ENCODE assay signal across 17 cellular contexts in genomic region chr1:24506706-24507422, GRCh38. TPM values are rescaled to one million over a fixed set of nuclear protein-coding genes. Genes with fewer than 3 reads are reported as not detected.
DNase-seq lines count a peak whose midpoint lies in the region; ATAC-seq, FAIRE-seq and TF ChIP-seq lines count a peak whose summit lies in the region.
"Had no signal": no experiment of that assay in that cellular context is flagged by ENCODE, and none has a peak within 500 bp of the region (broad histone marks: within the 10 kb centered on the region; RNA-seq: fewer than 3 reads in every experiment).

No MANE protein-coding gene starts in this region.

- WGBS in K562 (ENCODE audit: insufficient coverage, low coverage, missing lambda C conversion rate) = 3% methylated on average over 5 of the region's 5 CpGs

- intact Hi-C loops in OCI-LY7 (cut with micrococcal nuclease; ENCODE audit: unreplicated experiment) = no loop called here
- intact Hi-C loops in K562 (cut with micrococcal nuclease) = no loop called here
- intact Hi-C loops in naive thymus-derived CD4-positive, alpha-beta T cell (cut with micrococcal nuclease) = loop anchor here (1.0 to 10.0 kb wide), 9 partner anchors 25 to 882 kb away; partner anchors contain the start of genes CLIC4 (in 1 of the 2), NIPAL3 (in 1 of the 2), PNRC2 (in 1 of the 2) and RSRP1 (in 1 of the 2)

- TF ChIP-seq CTCF in GM23338 (conservative IDR thresholded peaks at IDR 0.05; ENCODE audit: low read depth in 2 of 2) (no peak), OCI-LY7 (conservative IDR thresholded peaks at IDR 0.05; ENCODE audit: low read length) (no peak), K562 (IDR thresholded peaks at IDR 0.05 in 2 of 3, conservative IDR thresholded peaks at IDR 0.05 in 1 of 3; ENCODE audit: insufficient read depth in 2 of 3, low read depth in 1 of 3, low read length in 3 of 3) (no peak)

- no peak overlapping the region for H3K27ac ChIP-seq in GM23338 (ENCODE audit: low read depth)
- H3K27ac ChIP-seq in OCI-LY7 (ENCODE audit: low read depth, low read length, poor library complexity, severe bottlenecking) = peak overlapping the region; percentile 71
- H3K27ac ChIP-seq in K562 (ENCODE audit: extremely low read depth, low read depth, low read length) = no peak overlapping the region
- H3K27ac ChIP-seq in naive thymus-derived CD4-positive, alpha-beta T cell (ENCODE audit: low read depth, low read length) = peak overlapping the region; percentile 99
- H3K27ac ChIP-seq: cardiac muscle cell, sigmoid colon, SJCRH30 had no signal

- CTCF ChIA-PET in OCI-LY7 (lab: Charles Lee; ENCODE audit: unreplicated experiment) = no interaction called here
- CTCF ChIA-PET in K562 (lab: Yijun Ruan, JAX; ENCODE audit: low intra/inter-chr PET ratio) = no interaction called here
- CTCF ChIA-PET in naive thymus-derived CD4-positive, alpha-beta T cell (lab: Charles Lee) = interaction anchor here (0.6 to 3.3 kb wide), 11 partner anchors 17 to 93 kb away, joined by 3 to 23 read pairs (median 5); partner anchors contain the start of genes NIPAL3 and STPG1

- FAIRE-seq in K562 (lab: Jason Lieb, UNC) = no peak

- H3F3A ChIP-seq in GM23338 (replicated peaks; ENCODE audit: low read depth) = 0 out of 2 replicates have a peak, but pooled peaks cover 3% of the 10 kb centered on the region

- H3K27me3 ChIP-seq in GM23338 (ENCODE audit: insufficient read depth) (peaks cover 7% of the 10 kb centered on the region), K562 (ENCODE audit: control insufficient read depth in 2 of 2, insufficient read depth in 2 of 2, low read length in 2 of 2) (peaks cover 54% of the 10 kb centered on the region in 2 experiments)
- H3K27me3 ChIP-seq in naive thymus-derived CD4-positive, alpha-beta T cell (ENCODE audit: control insufficient read depth in 2 of 2, insufficient read depth in 2 of 2, low read length in 2 of 2) = no peaks in the 10 kb centered on the region
- H3K27me3 ChIP-seq: cardiac muscle cell, MG63, sigmoid colon had no signal

- peaks cover 55% of the 10 kb centered on the region for H3K4me1 Mint-ChIP-seq in GM23338
- H3K4me1 Mint-ChIP-seq in naive thymus-derived CD4-positive, alpha-beta T cell = peaks cover 46 to 74% (median 61%) of the 10 kb centered on the region in 7 donors

- peaks cover 9% of the 10 kb centered on the region for H3K27me3 Mint-ChIP-seq in GM23338 (ENCODE audit: insufficient read depth, low read depth, poor library complexity)
- H3K27me3 Mint-ChIP-seq in naive thymus-derived CD4-positive, alpha-beta T cell = peaks cover 0 to 9% (median 0%) of the 10 kb centered on the region in 5 donors

- H3K4me3 ChIP-seq in GM23338 = no peak overlapping the region
- H3K4me3 ChIP-seq in OCI-LY7 (ENCODE audit: low read depth, low read length, poor library complexity, severe bottlenecking) = peak overlapping the region; percentile 47
- no peak overlapping the region for H3K4me3 ChIP-seq in K562
- peak overlapping the region; percentile 60 for H3K4me3 ChIP-seq in naive thymus-derived CD4-positive, alpha-beta T cell (ENCODE audit: low read length)
- H3K4me3 ChIP-seq: cardiac muscle cell, MG63, sigmoid colon, SJCRH30 had no signal

- TF ChIP-seq RAD21 in K562 (CRISPR knock-in tag; conservative IDR thresholded peaks at IDR 0.05 in 1 of 2, IDR thresholded peaks at IDR 0.05 in 1 of 2) = no peak

- no peak overlapping the region; the same call in 2 of the 3 replicates for H3K4me3 Mint-ChIP-seq in GM23338
- peak overlapping the region; percentile 79 to 100 (median 94) for H3K4me3 Mint-ChIP-seq in naive thymus-derived CD4-positive, alpha-beta T cell
- H3K4me3 Mint-ChIP-seq: nephron had no signal

- H3K4me2 ChIP-seq in GM23338 (no peak overlapping the region), OCI-LY7 (ENCODE audit: low read length) (peak overlapping the region; percentile 80), K562 (ENCODE audit: insufficient read depth, low read length) (no peak overlapping the region)

- H3K36me3 ChIP-seq in GM23338 (ENCODE audit: insufficient read depth) = no peaks in the 10 kb centered on the region
- peaks cover 11% of the 10 kb centered on the region for H3K36me3 ChIP-seq in OCI-LY7 (ENCODE audit: insufficient read depth, low read length)
- H3K36me3 ChIP-seq in K562 (ENCODE audit: control insufficient read depth, insufficient read depth, low read length) = no peaks in the 10 kb centered on the region
- no peaks in the 10 kb centered on the region for H3K36me3 ChIP-seq in naive thymus-derived CD4-positive, alpha-beta T cell (ENCODE audit: control insufficient read depth in 2 of 3, insufficient read depth in 3 of 3, low read length in 3 of 3)
- H3K36me3 ChIP-seq: cardiac muscle cell, MG63, sigmoid colon, SJCRH30 had no signal

- H3K27ac Mint-ChIP-seq in GM23338 = peak overlapping the region; percentile 26; the same call in 1 of the 2 replicates
- H3K27ac Mint-ChIP-seq in naive thymus-derived CD4-positive, alpha-beta T cell = peak overlapping the region; percentile 91 to 100 (median 97)
- H3K27ac Mint-ChIP-seq: nephron had no signal

- POLR2A ChIA-PET in OCI-LY7 (lab: Charles Lee) = interaction anchor here (1.2 to 4.0 kb wide), 5 partner anchors 10 to 95 kb away, joined by 3 to 29 read pairs (median 10); no protein-coding TSS in a partner anchor
- POLR2A ChIA-PET in K562 (lab: Yijun Ruan, JAX) = interaction anchor here (1.4 kb wide), 1 partner anchor 8 kb away, joined by 4 read pairs; no protein-coding TSS in a partner anchor
- POLR2A ChIA-PET in naive thymus-derived CD4-positive, alpha-beta T cell (lab: Charles Lee) = interaction anchor here (0.6 to 27.5 kb wide), 17 partner anchors 8 to 135 kb away, joined by 3 to 929 read pairs (median 4); partner anchors contain the start of genes NIPAL3 and STPG1

- H3K79me2 ChIP-seq in GM23338 (replicated peaks; ENCODE audit: insufficient read depth) (peaks cover 17% of the 10 kb centered on the region), OCI-LY7 (ENCODE audit: insufficient read depth, low read depth, low read length) (peaks cover 55% of the 10 kb centered on the region), K562 (ENCODE audit: control insufficient read depth, insufficient read depth, low read length) (no peaks in the 10 kb centered on the region)

- DNase-seq in GM23338 (ENCODE audit: low spot score) = peak; percentile 35
- no peak for DNase-seq in OCI-LY7 (ENCODE audit: low spot score)
- DNase-seq in K562 (ENCODE audit: extremely low read depth in 1 of 4, low spot score in 3 of 4) = no peak
- peak in 7 of 9 donors; percentile 53 to 85 (median 81) for DNase-seq in naive thymus-derived CD4-positive, alpha-beta T cell
- no peak for DNase-seq in NCI-H128 (lab: John Stamatoyannopoulos, UW; ENCODE audit: unreplicated experiment)
- DNase-seq in epidermal melanocyte (ENCODE audit: insufficient read length, low spot score) = no peak
- no peak for DNase-seq in NCI-H1930 (lab: John Stamatoyannopoulos, UW)
- DNase-seq: HCEC 1CT; head of caudate nucleus; left colon; MG63; NK-92 treated with Interleukin-12 subunit alpha and Interleukin-12 subunit beta, amount 100 ng/mL, for 24 hours; sigmoid colon; SJCRH30 had no signal

- H3K9me3 ChIP-seq in OCI-LY7 (ENCODE audit: low read length) (no peaks in the 10 kb centered on the region), K562 (replicated peaks; ENCODE audit: control insufficient read depth, insufficient read depth, low read depth, low read length) (no peaks in the 10 kb centered on the region)
- no peaks in the 10 kb centered on the region for H3K9me3 ChIP-seq in naive thymus-derived CD4-positive, alpha-beta T cell (ENCODE audit: control insufficient read depth in 2 of 3, low read length in 3 of 3)
- H3K9me3 ChIP-seq: MG63, sigmoid colon, SJCRH30 had no signal

- H3K4me1 ChIP-seq in GM23338 (ENCODE audit: insufficient read depth) (peaks cover 26% of the 10 kb centered on the region), OCI-LY7 (ENCODE audit: insufficient read depth, low read length, poor library complexity, severe bottlenecking) (peaks cover 51% of the 10 kb centered on the region), K562 (replicated peaks in 1 of 2; ENCODE audit: control insufficient read depth in 2 of 2, insufficient read depth in 2 of 2, low read length in 2 of 2) (peaks cover 13 to 17% of the 10 kb centered on the region in 2 experiments)
- peaks cover 57 to 62% of the 10 kb centered on the region in 2 donors for H3K4me1 ChIP-seq in naive thymus-derived CD4-positive, alpha-beta T cell (ENCODE audit: control insufficient read depth in 2 of 2, insufficient read depth in 2 of 2, low read length in 2 of 2)
- H3K4me1 ChIP-seq: SJCRH30 had no signal

- H3K36me3 Mint-ChIP-seq in GM23338 (ENCODE audit: low read depth) = peaks cover 2% of the 10 kb centered on the region; the same call in 1 of the 3 replicates
- peaks cover 19 to 57% (median 47%) of the 10 kb centered on the region in 5 donors for H3K36me3 Mint-ChIP-seq in naive thymus-derived CD4-positive, alpha-beta T cell

- H3K9me2 ChIP-seq in GM23338 (ENCODE audit: insufficient read depth) (no peaks in the 10 kb centered on the region), OCI-LY7 (ENCODE audit: insufficient read depth, low read length) (no peaks in the 10 kb centered on the region)

- H2AFZ ChIP-seq in GM23338 (no peak overlapping the region), OCI-LY7 (ENCODE audit: low read length) (no peak overlapping the region; the same call in 1 of the 2 replicates), K562 (ENCODE audit: low read depth, low read length) (no peak overlapping the region)

- ATAC-seq in GM23338 = peak; percentile 7
- ATAC-seq in K562 = no peak
- ATAC-seq in naive thymus-derived CD4-positive, alpha-beta T cell = no peak
- ATAC-seq in GM19455 (IDR thresholded peaks at IDR 0.05; ENCODE audit: unreplicated experiment) = no peak
- ATAC-seq: left colon had no signal

- H3K9ac ChIP-seq in K562 (ENCODE audit: insufficient read depth in 1 of 2, low read depth in 2 of 2, low read length in 2 of 2) = no peak overlapping the region

- no peaks in the 10 kb centered on the region for H3K9me1 ChIP-seq in K562 (ENCODE audit: control insufficient read depth, insufficient read depth, low read length)

- in situ Hi-C loops in K562 (cut with MboI) = no loop called here

- peaks cover 3% of the 10 kb centered on the region; the same call in 1 of the 3 replicates for H3K9me3 Mint-ChIP-seq in GM23338
- peaks cover 0 to 5% (median 0%) of the 10 kb centered on the region in 11 donors for H3K9me3 Mint-ChIP-seq in naive thymus-derived CD4-positive, alpha-beta T cell
- H3K9me3 Mint-ChIP-seq: nephron had no signal

- TF ChIP-seq POLR2A in K562 (conservative IDR thresholded peaks at IDR 0.05) = no peak

- H4K20me1 ChIP-seq in GM23338 (replicated peaks; ENCODE audit: insufficient read depth) (no peaks in the 10 kb centered on the region), OCI-LY7 (ENCODE audit: insufficient read depth, low read length) (no peaks in the 10 kb centered on the region), K562 (replicated peaks; ENCODE audit: control insufficient read depth, insufficient read depth, low read length) (peaks cover 3% of the 10 kb centered on the region; the same call in 1 of the 2 replicates)

- TF ChIP-seq EP300 in K562 (IDR thresholded peaks at IDR 0.05; ENCODE audit: low read length) = no peak

- BruUV-seq in OCI-LY7 (replicated peaks; lab: Mats Ljungman, UMichigan) (no TSS peak), K562 (replicated peaks; lab: Mats Ljungman, UMichigan) (no TSS peak)

RNA-seq across cellular contexts. Expression of gene RCAN3, which starts 4.2 kb away (rescaled TPM):
- 11.2 and 13.7 TPM in 2 replicates for total RNA-seq in GM23338 (2014; rRNA removed; shearing (Covaris generic))
- polyA plus RNA-seq in GM23338 (2016; fragmentation: Nextera tagmentation; extraction: Ambion mirVana) (8.9 and 9.1 TPM in 2 replicates), K562 (2011; rRNA removed) (0.07 and 0.45 TPM in 2 replicates), K562 (2014; fragmentation: Illumina TruSeq; extraction: Trizol) (0.43 and 0.55 TPM in 2 replicates), K562 (2014; fragmentation: Nextera tagmentation; extraction: Ambion mirVana) (under 1 TPM; 0.10 to 0.11 TPM), K562 (2014; rRNA removed) (0.23 and 1.4 TPM in 2 replicates)
- 13.0 and 22.9 TPM in 2 replicates for total RNA-seq in OCI-LY7 (2014; rRNA removed; shearing (Covaris generic))
- total RNA-seq in OCI-LY7 (2022) (47.8 and 57.2 TPM in 2 replicates), K562 (2014; rRNA removed) (0.24 and 1.4 TPM in 2 replicates), K562 (2014; rRNA removed; fragmentation: Illumina TruSeq; extraction: Trizol) (0.29 and 0.33 TPM in 2 replicates), K562 (2015; rRNA removed; fragmentation: Illumina TruSeq; extraction: Trizol) (0.26 and 0.43 TPM in 2 replicates), K562 (2021) (0.42 and 0.84 TPM in 2 replicates)
- total RNA-seq in K562 (2011; cell fraction: chromatin; rRNA removed; ENCODE audit: low replicate concordance) = 0.09 and 0.51 TPM in 2 replicates
- total RNA-seq in K562 (2011; cell fraction: nucleolus; rRNA removed) = under 0.01 TPM in 1 of 2 replicates, not detected in the other
- total RNA-seq in K562 (2011; cell fraction: nucleoplasm; rRNA removed) = 0.23 and 0.37 TPM in 2 replicates
- polyA plus RNA-seq in K562 (2011; cell fraction: cytosol; rRNA removed) = 0.09 and 0.16 TPM in 2 replicates
- 0.27 and 0.36 TPM in 2 replicates for polyA plus RNA-seq in K562 (2011; cell fraction: nucleus; rRNA removed)
- 0.58 and 0.69 TPM in 2 replicates for polyA plus RNA-seq in K562 (2012)
- 0.18 and 0.35 TPM in 2 replicates for polyA minus RNA-seq in K562 (2011; rRNA and poly(A)+ RNA removed)
- 1.4 TPM in 1 of 2 replicates, not detected in the other for polyA minus RNA-seq in K562 (2011; cell fraction: cytosol; rRNA and poly(A)+ RNA removed)
- polyA minus RNA-seq in K562 (2011; cell fraction: nucleus; rRNA and poly(A)+ RNA removed) = not detected in 2 replicates
- 100 to 1,000 TPM in 4 of 5 experiments, 10 to 100 TPM in 1; 68.5 to 247 (median 183) TPM for total RNA-seq in naive thymus-derived CD4-positive, alpha-beta T cell
- polyA plus RNA-seq in naive thymus-derived CD4-positive, alpha-beta T cell = 100 to 1,000 TPM; 171 to 179 TPM

RNA-seq across cellular contexts. Expression of gene NCMAP, which starts 49.0 kb away (rescaled TPM):
- 0.17 and 0.85 TPM in 2 replicates for total RNA-seq in GM23338 (2014; rRNA removed; shearing (Covaris generic))
- polyA plus RNA-seq in GM23338 (2016; fragmentation: Nextera tagmentation; extraction: Ambion mirVana) (0.12 and 0.23 TPM in 2 replicates), K562 (2011; rRNA removed) (not detected in 2 replicates), K562 (2014; fragmentation: Illumina TruSeq; extraction: Trizol) (not detected in 2 replicates), K562 (2014; fragmentation: Nextera tagmentation; extraction: Ambion mirVana) (under 1 TPM in 1 of 2 experiments, not detected in 1; 0.03 TPM), K562 (2014; rRNA removed) (not detected in 2 replicates)
- total RNA-seq in OCI-LY7 (2014; rRNA removed; shearing (Covaris generic)) = 0.95 and 1.1 TPM in 2 replicates
- total RNA-seq in OCI-LY7 (2022) (0.99 and 1.0 TPM in 2 replicates), K562 (2014; rRNA removed) (not detected in 2 replicates), K562 (2014; rRNA removed; fragmentation: Illumina TruSeq; extraction: Trizol) (not detected in 2 replicates), K562 (2015; rRNA removed; fragmentation: Illumina TruSeq; extraction: Trizol) (not detected in 2 replicates), K562 (2021) (not detected in 2 replicates)
- not detected in 2 replicates for total RNA-seq in K562 (2011; cell fraction: chromatin; rRNA removed; ENCODE audit: low replicate concordance)
- not detected in 2 replicates for total RNA-seq in K562 (2011; cell fraction: nucleolus; rRNA removed)
- total RNA-seq in K562 (2011; cell fraction: nucleoplasm; rRNA removed) = not detected in 2 replicates
- polyA plus RNA-seq in K562 (2011; cell fraction: cytosol; rRNA removed) = 0.01 TPM in 1 of 2 replicates, not detected in the other
- polyA plus RNA-seq in K562 (2011; cell fraction: nucleus; rRNA removed) = not detected in 2 replicates
- 0.03 TPM in 1 of 2 replicates, not detected in the other for polyA plus RNA-seq in K562 (2012)
- polyA minus RNA-seq in K562 (2011; rRNA and poly(A)+ RNA removed) = not detected in 2 replicates
- not detected in 2 replicates for polyA minus RNA-seq in K562 (2011; cell fraction: cytosol; rRNA and poly(A)+ RNA removed)
- polyA minus RNA-seq in K562 (2011; cell fraction: nucleus; rRNA and poly(A)+ RNA removed) = not detected in 2 replicates
- total RNA-seq in naive thymus-derived CD4-positive, alpha-beta T cell = under 1 TPM in 1 of 5 experiments, not detected in 4; 0.13 TPM
- under 1 TPM; 0.10 to 0.12 TPM for polyA plus RNA-seq in naive thymus-derived CD4-positive, alpha-beta T cell
- total RNA-seq: cardiac muscle cell, sigmoid colon, SJCRH30 had no signal
- polyA plus RNA-seq: cardiac muscle cell had no signal

Comparison
In these comparisons a context has a peak if more than half of its experiments do, and no peak if none do; other contexts are left out.
1. DNase-seq: peak in GM23338 (single experiment) and naive thymus-derived CD4-positive, alpha-beta T cell (7 of 9); none in OCI-LY7 (single experiment), K562 (0 of 4), NCI-H128 (single experiment), epidermal melanocyte (single experiment) and NCI-H1930 (0 of 2).
2. H3K27ac ChIP-seq: peak in OCI-LY7 (single experiment) and naive thymus-derived CD4-positive, alpha-beta T cell (single experiment); none in GM23338 (single experiment) and K562 (single experiment).
3. H3K4me3 ChIP-seq: peak in OCI-LY7 (single experiment) and naive thymus-derived CD4-positive, alpha-beta T cell (single experiment); none in GM23338 (single experiment) and K562 (single experiment).
4. intact Hi-C loops: an anchor here in naive thymus-derived CD4-positive, alpha-beta T cell (1.0 to 10.0 kb wide); none called in OCI-LY7 and K562.